In genomic region chr3:3573341-3573740, GRCh38 we compare ENCODE assay signal across 17 cellular contexts.
DNase-seq lines count a peak whose midpoint lies in the region; ATAC-seq and TF ChIP-seq lines count a peak whose summit lies in the region.
"Had no signal": no experiment of that assay in that cellular context is flagged by ENCODE, and none has a peak within 500 bp of the region (broad histone marks: within the 10 kb centered on the region; RNA-seq: fewer than 3 reads in every experiment).

No MANE protein-coding gene starts in this region.

- no peak overlapping the region for H3K4me2 ChIP-seq in Loucy (ENCODE audit: low read depth, low read length, poor library complexity, severe bottlenecking)

- no peaks in the 10 kb centered on the region for H3K79me2 ChIP-seq in Loucy (ENCODE audit: insufficient read depth, low read length)

- no peak overlapping the region for H3K4me3 ChIP-seq in Loucy (ENCODE audit: low read length, poor library complexity, severe bottlenecking)
- H3K4me3 ChIP-seq: BLaER1 treated with 17β-estradiol and CSF1 and Interleukin-3, amounts not matched to agents 10 nM and 100 nM had no signal

- H3K9me3 ChIP-seq in Loucy (ENCODE audit: insufficient read depth, low read depth, low read length), result no peaks in the 10 kb centered on the region
- H3K9me3 ChIP-seq: BE2C; BLaER1 treated with 17β-estradiol and CSF1 and Interleukin-3, amounts not matched to agents 10 nM and 100 nM; Caco-2 had no signal

- H3K9me3 Mint-ChIP-seq in chondrocyte (ENCODE audit: low read depth), result no peaks in the 10 kb centered on the region
- H3K9me3 Mint-ChIP-seq in natural killer cell, result no peaks in the 10 kb centered on the region
- no peaks in the 10 kb centered on the region for H3K9me3 Mint-ChIP-seq in activated T-helper 1 cell treated with anti-CD3 and anti-CD28 coated beads, Interleukin-12 subunit alpha, Interleukin-12 subunit beta, Interleukin-2, Interleukin-4 antibody, amounts not matched to agents 30 ng/mL and 10 ng/mL and 1 ng/mL, durations not matched to agents 14 hours and 24 hours and 36 hours

- H3K36me3 ChIP-seq in Loucy (ENCODE audit: insufficient read depth, low read length), result no peaks in the 10 kb centered on the region
- H3K36me3 ChIP-seq: BE2C; BLaER1 treated with 17β-estradiol and CSF1 and Interleukin-3, amounts not matched to agents 10 nM and 100 nM had no signal

- TF ChIP-seq POLR2A in GM18505 (IDR thresholded peaks at IDR 0.05; ENCODE audit: borderline replicate concordance, extremely low read depth, insufficient read depth, insufficient read length), result no peak

- no peak for DNase-seq in chondrocyte (ENCODE audit: low spot score)
- no peak for DNase-seq in natural killer cell
- DNase-seq in activated T-helper 1 cell treated with anti-CD3 and anti-CD28 coated beads, Interleukin-12 subunit alpha, Interleukin-12 subunit beta, Interleukin-2, Interleukin-4 antibody, amounts not matched to agents 30 ng/mL and 10 ng/mL and 1 ng/mL, durations not matched to agents 14 hours and 24 hours and 36 hours (ENCODE audit: low spot score), result no peak
- no peak for DNase-seq in stimulated activated CD4-positive, alpha-beta T cell treated with anti-CD3 and anti-CD28 coated beads, Interleukin-2, amount 100 ng/mL, for 48 hours
- DNase-seq in NCI-H2196 (lab: John Stamatoyannopoulos, UW; ENCODE audit: unreplicated experiment), result no peak
- DNase-seq: 8988T; ACHN; BE2C; Caco-2; Calu3; CD4-positive, alpha-beta T cell; CD8-positive, alpha-beta T cell; DMS79 treated with DMSO at 0.1 percent for 48 hours; GF-D8 had no signal

- TF ChIP-seq CTCF in Loucy (conservative IDR thresholded peaks at IDR 0.05; ENCODE audit: low read length) (no peak), chondrocyte (IDR thresholded peaks at IDR 0.05) (no peak), natural killer cell (IDR thresholded peaks at IDR 0.05) (no peak)

- peak overlapping the region; percentile 50; the same call in 1 of the 2 replicates for H2AFZ ChIP-seq in Loucy (ENCODE audit: low read length)

- no peaks in the 10 kb centered on the region for H3K27me3 ChIP-seq in Loucy (ENCODE audit: insufficient read depth, low read length, poor library complexity, severe bottlenecking)
- H3K27me3 ChIP-seq: BE2C; BLaER1 treated with 17β-estradiol and CSF1 and Interleukin-3, amounts not matched to agents 10 nM and 100 nM had no signal

- intact Hi-C loops in natural killer cell (cut with micrococcal nuclease), result no loop called here
- intact Hi-C loops in activated T-helper 1 cell treated with anti-CD3 and anti-CD28 coated beads, Interleukin-12 subunit alpha, Interleukin-12 subunit beta, Interleukin-2, Interleukin-4 antibody, amounts not matched to agents 30 ng/mL and 10 ng/mL and 1 ng/mL, durations not matched to agents 14 hours and 24 hours and 36 hours (cut with micrococcal nuclease), result no loop called here

- peak; percentile 68 to 83 (median 78) for ATAC-seq in natural killer cell
- no peak for ATAC-seq in GM18505 (IDR thresholded peaks at IDR 0.05; ENCODE audit: unreplicated experiment)
- ATAC-seq: CD8-positive, alpha-beta T cell had no signal

- H3K9ac ChIP-seq in Loucy (ENCODE audit: low read depth, low read length, poor library complexity, severe bottlenecking), result no peak overlapping the region
- H3K9ac ChIP-seq: BLaER1 treated with 17β-estradiol and CSF1 and Interleukin-3, amounts not matched to agents 10 nM and 100 nM had no signal

- no peak overlapping the region for H3K4me3 Mint-ChIP-seq in chondrocyte (ENCODE audit: unreplicated experiment)
- peak overlapping the region; percentile 66 for H3K4me3 Mint-ChIP-seq in natural killer cell
- H3K4me3 Mint-ChIP-seq in activated T-helper 1 cell treated with anti-CD3 and anti-CD28 coated beads, Interleukin-12 subunit alpha, Interleukin-12 subunit beta, Interleukin-2, Interleukin-4 antibody, amounts not matched to agents 30 ng/mL and 10 ng/mL and 1 ng/mL, durations not matched to agents 14 hours and 24 hours and 36 hours, result no peak overlapping the region
- H3K4me3 Mint-ChIP-seq: CD4-positive, alpha-beta T cell; CD8-positive, alpha-beta T cell had no signal

- no peaks in the 10 kb centered on the region for H3F3A ChIP-seq in Loucy (ENCODE audit: low read depth)

- no peaks in the 10 kb centered on the region for H4K20me1 ChIP-seq in Loucy (ENCODE audit: insufficient read depth, low read length, poor library complexity, severe bottlenecking)
- H4K20me1 ChIP-seq: BLaER1 treated with 17β-estradiol and CSF1 and Interleukin-3, amounts not matched to agents 10 nM and 100 nM had no signal

- peaks cover 12% of the 10 kb centered on the region for H3K4me1 Mint-ChIP-seq in chondrocyte (ENCODE audit: low read depth)
- H3K4me1 Mint-ChIP-seq in natural killer cell, result peaks cover 42 to 50% of the 10 kb centered on the region in 2 donors
- no peaks in the 10 kb centered on the region for H3K4me1 Mint-ChIP-seq in activated T-helper 1 cell treated with anti-CD3 and anti-CD28 coated beads, Interleukin-12 subunit alpha, Interleukin-12 subunit beta, Interleukin-2, Interleukin-4 antibody, amounts not matched to agents 30 ng/mL and 10 ng/mL and 1 ng/mL, durations not matched to agents 14 hours and 24 hours and 36 hours (ENCODE audit: low read depth)

- H3K36me3 Mint-ChIP-seq in chondrocyte (ENCODE audit: low read depth) (peaks cover 1% of the 10 kb centered on the region), natural killer cell (no peaks in the 10 kb centered on the region)
- no peaks in the 10 kb centered on the region for H3K36me3 Mint-ChIP-seq in activated T-helper 1 cell treated with anti-CD3 and anti-CD28 coated beads, Interleukin-12 subunit alpha, Interleukin-12 subunit beta, Interleukin-2, Interleukin-4 antibody, amounts not matched to agents 30 ng/mL and 10 ng/mL and 1 ng/mL, durations not matched to agents 14 hours and 24 hours and 36 hours (ENCODE audit: low read depth)
- H3K36me3 Mint-ChIP-seq: CD8-positive, alpha-beta T cell had no signal

- peaks cover 7% of the 10 kb centered on the region for H3K4me1 ChIP-seq in Loucy (ENCODE audit: insufficient read depth, low read length, poor library complexity, severe bottlenecking)
- H3K4me1 ChIP-seq: BE2C, Caco-2 had no signal

- H3K9me2 ChIP-seq in Loucy (replicated peaks; ENCODE audit: low read depth, low read length), result no peaks in the 10 kb centered on the region

- H3K27ac Mint-ChIP-seq in chondrocyte (ENCODE audit: unreplicated experiment), result peak overlapping the region; percentile 49
- peak overlapping the region; percentile 85 to 92 for H3K27ac Mint-ChIP-seq in natural killer cell
- no peak overlapping the region for H3K27ac Mint-ChIP-seq in activated T-helper 1 cell treated with anti-CD3 and anti-CD28 coated beads, Interleukin-12 subunit alpha, Interleukin-12 subunit beta, Interleukin-2, Interleukin-4 antibody, amounts not matched to agents 30 ng/mL and 10 ng/mL and 1 ng/mL, durations not matched to agents 14 hours and 24 hours and 36 hours
- H3K27ac Mint-ChIP-seq: CD4-positive, alpha-beta T cell; CD8-positive, alpha-beta T cell had no signal

- H3K27me3 Mint-ChIP-seq in chondrocyte (ENCODE audit: low read depth), result no peaks in the 10 kb centered on the region
- H3K27me3 Mint-ChIP-seq in natural killer cell (ENCODE audit: low read depth in 2 of 2), result no peaks in the 10 kb centered on the region
- no peaks in the 10 kb centered on the region for H3K27me3 Mint-ChIP-seq in activated T-helper 1 cell treated with anti-CD3 and anti-CD28 coated beads, Interleukin-12 subunit alpha, Interleukin-12 subunit beta, Interleukin-2, Interleukin-4 antibody, amounts not matched to agents 30 ng/mL and 10 ng/mL and 1 ng/mL, durations not matched to agents 14 hours and 24 hours and 36 hours (ENCODE audit: insufficient read depth)
- H3K27me3 Mint-ChIP-seq: CD4-positive, alpha-beta T cell had no signal
